ENCODE assay signal across 8 cellular contexts in the genomic region with DNA sequence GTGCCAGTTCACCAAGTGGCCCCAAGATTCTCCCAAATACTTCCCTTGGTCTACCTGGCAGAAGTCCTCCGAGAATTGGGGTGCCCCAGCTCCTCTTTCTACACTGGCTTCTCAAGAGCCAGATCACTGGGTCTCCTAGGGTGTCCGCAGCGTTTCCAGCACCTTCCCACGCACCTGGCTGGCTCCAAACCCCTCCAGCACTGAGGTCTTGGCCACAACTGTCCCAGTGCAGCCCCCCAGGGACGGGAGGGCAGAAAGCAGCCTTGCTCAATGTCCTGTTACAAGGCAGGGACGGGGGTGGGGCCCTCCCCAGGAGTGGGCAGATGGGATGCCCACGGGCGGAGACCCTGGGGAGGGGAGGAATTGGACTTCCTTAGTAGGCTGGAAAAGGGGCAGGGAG. TPM values are rescaled to one million over a fixed set of nuclear protein-coding genes. Genes with fewer than 3 reads are reported as not detected.
DNase-seq lines count a peak whose midpoint lies in the region; ATAC-seq and TF ChIP-seq lines count a peak whose summit lies in the region.

No MANE protein-coding gene starts in this region.

- no TSS peak for BruUV-seq in PC-3 (replicated peaks; lab: Mats Ljungman, UMichigan)

- H3K9me2 ChIP-seq in PC-3 (replicated peaks; ENCODE audit: low read length), result no peaks in the 10 kb centered on the region

- CTCF ChIA-PET in PC-3 (lab: Charles Lee), result interaction anchor here (0.7 kb wide), 1 partner anchor 33 kb away, joined by 8 read pairs; no protein-coding TSS in a partner anchor

- no peaks in the 10 kb centered on the region for H3F3A ChIP-seq in PC-3 (ENCODE audit: low read length, unreplicated experiment)

- peak overlapping the region; percentile 35; the same call in 1 of the 2 replicates for H3K27ac ChIP-seq in BLaER1
- no peak overlapping the region for H3K27ac ChIP-seq in PC-3 (ENCODE audit: low read length)
- no peak overlapping the region for H3K27ac ChIP-seq in osteoblast (ENCODE audit: low read depth, low read length)

- H3K79me2 ChIP-seq in PC-3 (ENCODE audit: low read length) (peaks cover 21% of the 10 kb centered on the region), osteoblast (ENCODE audit: insufficient read depth, low read length) (peaks cover 6% of the 10 kb centered on the region)

- intact Hi-C loops in PC-3 (cut with micrococcal nuclease), result no loop called here

- no peak overlapping the region for H3K9ac ChIP-seq in BLaER1
- peak overlapping the region; percentile 52 for H3K9ac ChIP-seq in PC-3 (ENCODE audit: low read length)

- H3K36me3 ChIP-seq in BLaER1 (no peaks in the 10 kb centered on the region), PC-3 (ENCODE audit: low read depth, low read length) (no peaks in the 10 kb centered on the region; the same call in 1 of the 2 replicates), osteoblast (ENCODE audit: insufficient read depth, low read length) (peaks cover 4% of the 10 kb centered on the region), HAP-1 (replicated peaks) (no peaks in the 10 kb centered on the region)

- H3K9me3 Mint-ChIP-seq in endothelial cell (ENCODE audit: unreplicated experiment), result no peaks in the 10 kb centered on the region

- H4K20me1 ChIP-seq in BLaER1 (peaks cover 31% of the 10 kb centered on the region), PC-3 (ENCODE audit: low read length) (no peaks in the 10 kb centered on the region), osteoblast (ENCODE audit: insufficient read depth, low read length) (no peaks in the 10 kb centered on the region)

- H3K27me3 ChIP-seq in BLaER1 (no peaks in the 10 kb centered on the region), PC-3 (ENCODE audit: low read length) (no peaks in the 10 kb centered on the region), osteoblast (ENCODE audit: insufficient read depth, low read length) (no peaks in the 10 kb centered on the region), HAP-1 (ENCODE audit: low read depth) (no peaks in the 10 kb centered on the region)

- H2AFZ ChIP-seq in PC-3 (ENCODE audit: low read length) (peak overlapping the region; percentile 77; the same call in 1 of the 2 replicates), osteoblast (ENCODE audit: low read length) (no peak overlapping the region)

- H3K9me3 ChIP-seq in BLaER1 (no peaks in the 10 kb centered on the region), PC-3 (ENCODE audit: low read length) (no peaks in the 10 kb centered on the region), osteoblast (ENCODE audit: low read depth, low read length) (no peaks in the 10 kb centered on the region), HAP-1 (no peaks in the 10 kb centered on the region)

- H3K4me2 ChIP-seq in BLaER1 (peak overlapping the region; percentile 99), PC-3 (ENCODE audit: low read length) (peak overlapping the region; percentile 95), osteoblast (ENCODE audit: insufficient read depth, low read length) (peak overlapping the region; percentile 89)

- H3K4me1 Mint-ChIP-seq in endothelial cell (ENCODE audit: unreplicated experiment), result peaks cover 40% of the 10 kb centered on the region

- in situ Hi-C loops in HAP-1 (cut with MboI; ENCODE audit: low sequenced_read_pairs), result no loop called here

- ATAC-seq in PC-3, result no peak
- ATAC-seq in HG03521 (IDR thresholded peaks at IDR 0.05; ENCODE audit: unreplicated experiment), result no peak
- ATAC-seq in GM19395 (IDR thresholded peaks at IDR 0.05; ENCODE audit: unreplicated experiment), result no peak

- H3K27me3 Mint-ChIP-seq in endothelial cell (ENCODE audit: unreplicated experiment), result no peaks in the 10 kb centered on the region

- H3K4me3 ChIP-seq in BLaER1 (peak overlapping the region; percentile 72; the same call in 1 of the 2 replicates), PC-3 (ENCODE audit: low read length) (peak overlapping the region; percentile 85), osteoblast (ENCODE audit: insufficient read depth, low read length) (peak overlapping the region; percentile 82), HAP-1 (no peak overlapping the region; the same call in 1 of the 2 replicates)

- H3K4me3 Mint-ChIP-seq in endothelial cell (ENCODE audit: unreplicated experiment), result peak overlapping the region; percentile 87

- H3K27ac Mint-ChIP-seq in endothelial cell (ENCODE audit: unreplicated experiment), result no peak overlapping the region

- TF ChIP-seq CTCF in PC-3 (conservative IDR thresholded peaks at IDR 0.05; ENCODE audit: low read depth, low read length), result no peak
- TF ChIP-seq CTCF in endothelial cell (IDR thresholded peaks at IDR 0.05; ENCODE audit: unreplicated experiment), result no peak
- TF ChIP-seq CTCF in osteoblast (IDR thresholded peaks at IDR 0.05; ENCODE audit: extremely low read depth, low read depth, low read length), result no peak

- DNase-seq in PC-3 (no peak), endothelial cell (ENCODE audit: low spot score) (no peak), osteoblast (ENCODE audit: insufficient read length, low spot score, missing footprints) (peak; percentile 73), NCI-H187 treated with DMSO at 0.1 percent for 48 hours (lab: John Stamatoyannopoulos, UW) (no peak), HAP-1 (ENCODE audit: low spot score in 2 of 2) (no peak)

- POLR2A ChIA-PET in PC-3 (lab: Charles Lee; ENCODE audit: unreplicated experiment), result no interaction called here

- H3K36me3 Mint-ChIP-seq in endothelial cell (ENCODE audit: low read depth, unreplicated experiment), result peaks cover 4% of the 10 kb centered on the region

- H3K4me1 ChIP-seq in BLaER1 (peaks cover 72% of the 10 kb centered on the region), PC-3 (ENCODE audit: insufficient read depth, low read length) (peaks cover 12% of the 10 kb centered on the region; the same call in 1 of the 2 replicates), osteoblast (ENCODE audit: insufficient read depth, low read length) (peaks cover 10% of the 10 kb centered on the region), HAP-1 (peaks cover 9% of the 10 kb centered on the region; the same call in 1 of the 2 replicates)

RNA-seq across cellular contexts. Expression of gene ECE1, which starts 1.1 kb away (rescaled TPM):
- total RNA-seq in PC-3 (2014; rRNA removed) (86.8 and 110 TPM in 2 replicates), endothelial cell (ENCODE audit: unreplicated experiment) (328 TPM), osteoblast (32.6 and 34.8 TPM in 2 replicates)
